ENCODE assay signal across 7 cellular contexts in the genomic region with DNA sequence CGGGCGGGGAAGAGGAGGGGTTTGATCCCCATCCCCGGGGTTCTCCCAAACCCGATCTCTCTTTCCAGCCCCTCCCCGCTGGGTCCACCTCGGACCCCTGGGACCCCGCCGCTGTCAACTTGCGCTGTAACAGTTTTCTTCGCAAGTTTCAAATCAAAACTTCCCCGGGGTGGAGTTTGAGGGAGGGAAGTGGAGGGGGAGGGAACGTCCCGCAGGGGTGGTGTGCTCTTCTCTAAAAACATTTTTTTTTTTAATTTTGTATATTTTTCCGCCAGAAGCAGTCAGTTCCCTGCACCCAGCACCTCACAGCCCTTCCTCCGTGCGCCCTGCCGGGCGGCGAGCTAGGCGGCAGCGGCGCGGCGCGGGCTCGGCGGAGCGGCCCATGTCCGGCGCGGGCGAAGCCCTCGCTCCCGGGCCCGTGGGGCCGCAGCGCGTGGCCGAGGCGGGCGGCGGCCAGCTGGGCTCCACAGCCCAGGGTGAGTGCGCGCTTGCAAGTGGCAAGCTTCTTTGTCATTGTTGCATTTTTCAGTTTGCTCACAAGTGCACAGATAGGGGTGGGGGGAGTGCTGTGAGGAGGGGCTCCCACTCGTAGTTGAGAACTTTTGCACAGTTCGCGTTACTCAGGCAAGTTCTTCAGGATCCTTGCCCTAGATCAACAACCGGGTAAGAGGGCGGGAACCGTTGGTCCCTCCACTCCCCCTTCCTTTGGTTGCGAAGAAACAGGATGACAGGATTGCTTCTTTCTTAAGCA. TPM values are rescaled to one million over a fixed set of nuclear protein-coding genes. Genes with fewer than 3 reads are reported as not detected.
DNase-seq lines count a peak whose midpoint lies in the region; ATAC-seq and TF ChIP-seq lines count a peak whose summit lies in the region.

No MANE protein-coding gene starts in this region.

- H3K4me1 Mint-ChIP-seq in activated T-cell treated with anti-CD3 and anti-CD28 coated beads, Interleukin-2, amount 50 U/mL, for 72 hours (ENCODE audit: low read depth): peaks cover 61% of the 10 kb centered on the region
- H3K4me1 Mint-ChIP-seq in type B pancreatic cell (ENCODE audit: unreplicated experiment): peaks cover 12% of the 10 kb centered on the region

- H3K4me3 ChIP-seq in neuron (ENCODE audit: low read length): peak overlapping the region; percentile 54

- H3K9me3 ChIP-seq in neuron (ENCODE audit: low read length): no peaks in the 10 kb centered on the region

- peak overlapping the region; percentile 97 for H3K27ac Mint-ChIP-seq in activated T-cell treated with anti-CD3 and anti-CD28 coated beads, Interleukin-2, amount 50 U/mL, for 72 hours
- H3K27ac Mint-ChIP-seq in type B pancreatic cell: peak overlapping the region; percentile 89

- peak; percentile 15 for ATAC-seq in GM18519 (IDR thresholded peaks at IDR 0.05; ENCODE audit: low FRiP score, unreplicated experiment)
- peak; percentile 35 for ATAC-seq in HG02763 (IDR thresholded peaks at IDR 0.05; ENCODE audit: unreplicated experiment)
- peak; percentile 51 to 59 for ATAC-seq in activated T-cell treated with anti-CD3 and anti-CD28 coated beads, Interleukin-2, amount 50 U/mL, for 72 hours (replicated peaks in 1 of 2)

- TF ChIP-seq CTCF in type B pancreatic cell (conservative IDR thresholded peaks at IDR 0.05): no peak

- peak overlapping the region; percentile 99 for H2AFZ ChIP-seq in neuron (ENCODE audit: low read depth, low read length)

- peak; percentile 60 for DNase-seq in NCI-H748 (lab: John Stamatoyannopoulos, UW; ENCODE audit: unreplicated experiment)
- peak; percentile 43 to 49 for DNase-seq in activated T-cell treated with anti-CD3 and anti-CD28 coated beads, Interleukin-2, amount 50 U/mL, for 72 hours
- peak; percentile 83 for DNase-seq in fibroblast of the conjunctiva (ENCODE audit: low read depth)
- peak; percentile 69 for DNase-seq in type B pancreatic cell (ENCODE audit: extremely low spot score, unreplicated experiment)

- peak overlapping the region; percentile 92 to 95 for H3K4me3 Mint-ChIP-seq in activated T-cell treated with anti-CD3 and anti-CD28 coated beads, Interleukin-2, amount 50 U/mL, for 72 hours
- H3K4me3 Mint-ChIP-seq in type B pancreatic cell: peak overlapping the region; percentile 92

- H3K27me3 Mint-ChIP-seq in activated T-cell treated with anti-CD3 and anti-CD28 coated beads, Interleukin-2, amount 50 U/mL, for 72 hours (ENCODE audit: low read depth): no peaks in the 10 kb centered on the region
- H3K27me3 Mint-ChIP-seq in type B pancreatic cell: no peaks in the 10 kb centered on the region

- peaks cover 10% of the 10 kb centered on the region for H3K4me1 ChIP-seq in neuron (ENCODE audit: insufficient read depth, low read length)

- no peaks in the 10 kb centered on the region for H3K36me3 ChIP-seq in neuron (ENCODE audit: insufficient read depth, low read length)

- no peaks in the 10 kb centered on the region for H3K27me3 ChIP-seq in neuron (ENCODE audit: insufficient read depth, low read length)

- H3K9me3 Mint-ChIP-seq in activated T-cell treated with anti-CD3 and anti-CD28 coated beads, Interleukin-2, amount 50 U/mL, for 72 hours: no peaks in the 10 kb centered on the region
- H3K9me3 Mint-ChIP-seq in type B pancreatic cell: no peaks in the 10 kb centered on the region

- H3K36me3 Mint-ChIP-seq in activated T-cell treated with anti-CD3 and anti-CD28 coated beads, Interleukin-2, amount 50 U/mL, for 72 hours (ENCODE audit: insufficient read depth in 2 of 2): peaks cover 3 to 6% of the 10 kb centered on the region in 2 donors
- peaks cover 5% of the 10 kb centered on the region for H3K36me3 Mint-ChIP-seq in type B pancreatic cell

RNA-seq across cellular contexts. Expression of gene MDFIC, which starts 0.9 kb away (rescaled TPM):
- 10 to 100 TPM; 55.2 to 65.2 TPM for total RNA-seq in activated T-cell treated with anti-CD3 and anti-CD28 coated beads, Interleukin-2, amount 50 U/mL, for 72 hours
- total RNA-seq in type B pancreatic cell (ENCODE audit: low replicate concordance): 20.2 and 20.7 TPM in 2 replicates

Comparison
In these comparisons a context has a peak if more than half of its experiments do, and no peak if none do; other contexts are left out.
1. Peak in every context shown above with its lines: DNase-seq, ATAC-seq and H3K4me3 ChIP-seq.